ENCODE assay signal across 17 cellular contexts in genomic region chr4:160546201-160546600, GRCh38.
DNase-seq lines count a peak whose midpoint lies in the region; FAIRE-seq and TF ChIP-seq lines count a peak whose summit lies in the region.
"Had no signal": no experiment of that assay in that cellular context is flagged by ENCODE, and none has a peak within 500 bp of the region (broad histone marks: within the 10 kb centered on the region; RNA-seq: fewer than 3 reads in every experiment).

No MANE protein-coding gene starts in this region.

- no peaks in the 10 kb centered on the region for H3K4me1 Mint-ChIP-seq in activated CD4-positive, alpha-beta memory T cell treated with anti-CD3 and anti-CD28 coated beads for 36 hours (ENCODE audit: low read depth)
- H3K4me1 Mint-ChIP-seq: B cell had no signal

- CTCF ChIA-PET in activated CD4-positive, alpha-beta memory T cell treated with anti-CD3 and anti-CD28 coated beads for 36 hours (lab: Charles Lee), result no interaction called here

- TF ChIP-seq CTCF in D721Med (IDR thresholded peaks at IDR 0.05; ENCODE audit: insufficient read depth, missing control alignments) (no peak), retinal pigment epithelial cell (conservative IDR thresholded peaks at IDR 0.05; ENCODE audit: low read depth, low read length) (no peak)

- H3K4me3 Mint-ChIP-seq in activated CD4-positive, alpha-beta memory T cell treated with anti-CD3 and anti-CD28 coated beads for 36 hours, result no peak overlapping the region
- H3K4me3 Mint-ChIP-seq: B cell; CD8-positive, alpha-beta T cell had no signal

- peaks cover 17% of the 10 kb centered on the region for H3K9me3 Mint-ChIP-seq in activated CD4-positive, alpha-beta memory T cell treated with anti-CD3 and anti-CD28 coated beads for 36 hours

- no peak overlapping the region for H3K4me3 ChIP-seq in retinal pigment epithelial cell (ENCODE audit: low read length)
- H3K4me3 ChIP-seq: BLaER1 treated with 17β-estradiol and CSF1 and Interleukin-3, amounts not matched to agents 10 nM and 100 nM; GM12878; GM23248; HAP-1 had no signal

- intact Hi-C loops in activated CD4-positive, alpha-beta memory T cell treated with anti-CD3 and anti-CD28 coated beads for 36 hours (cut with micrococcal nuclease), result no loop called here

- POLR2A ChIA-PET in activated CD4-positive, alpha-beta memory T cell treated with anti-CD3 and anti-CD28 coated beads for 36 hours (lab: Charles Lee), result no interaction called here

- FAIRE-seq in D721Med (lab: Jason Lieb, UNC), result peak; percentile 87
- FAIRE-seq: GM12878 had no signal

- no peak overlapping the region for H3K27ac Mint-ChIP-seq in activated CD4-positive, alpha-beta memory T cell treated with anti-CD3 and anti-CD28 coated beads for 36 hours
- H3K27ac Mint-ChIP-seq: B cell; CD8-positive, alpha-beta T cell had no signal

- DNase-seq in D721Med (ENCODE audit: insufficient read length, low spot score) (no peak), SK-N-DZ (ENCODE audit: low spot score) (peak; percentile 5), islet precursor cell (peak; percentile 71), retinal pigment epithelial cell (ENCODE audit: low read depth) (peak; percentile 2), NCI-H748 (lab: John Stamatoyannopoulos, UW; ENCODE audit: unreplicated experiment) (no peak)
- DNase-seq in activated CD4-positive, alpha-beta memory T cell treated with anti-CD3 and anti-CD28 coated beads for 36 hours, result no peak
- DNase-seq: Calu3; CD8-positive, alpha-beta T cell; DMS 273 treated with DMSO at 0.1 percent for 48 hours; DMS53; DND-41; EL; GM23248 had no signal

- H3K36me3 Mint-ChIP-seq in activated CD4-positive, alpha-beta memory T cell treated with anti-CD3 and anti-CD28 coated beads for 36 hours, result no peaks in the 10 kb centered on the region
- H3K36me3 Mint-ChIP-seq: CD8-positive, alpha-beta T cell had no signal

- H3K27me3 Mint-ChIP-seq in activated CD4-positive, alpha-beta memory T cell treated with anti-CD3 and anti-CD28 coated beads for 36 hours, result no peaks in the 10 kb centered on the region
- H3K27me3 Mint-ChIP-seq: B cell had no signal

Comparison
In these comparisons a context has a peak if more than half of its experiments do, and no peak if none do; other contexts are left out.
1. DNase-seq: peak in SK-N-DZ (single experiment), islet precursor cell (single experiment) and retinal pigment epithelial cell (single experiment); none in D721Med (single experiment), activated CD4-positive, alpha-beta memory T cell treated with anti-CD3 and anti-CD28 coated beads for 36 hours (single experiment) and NCI-H748 (single experiment).